In the genomic region with DNA sequence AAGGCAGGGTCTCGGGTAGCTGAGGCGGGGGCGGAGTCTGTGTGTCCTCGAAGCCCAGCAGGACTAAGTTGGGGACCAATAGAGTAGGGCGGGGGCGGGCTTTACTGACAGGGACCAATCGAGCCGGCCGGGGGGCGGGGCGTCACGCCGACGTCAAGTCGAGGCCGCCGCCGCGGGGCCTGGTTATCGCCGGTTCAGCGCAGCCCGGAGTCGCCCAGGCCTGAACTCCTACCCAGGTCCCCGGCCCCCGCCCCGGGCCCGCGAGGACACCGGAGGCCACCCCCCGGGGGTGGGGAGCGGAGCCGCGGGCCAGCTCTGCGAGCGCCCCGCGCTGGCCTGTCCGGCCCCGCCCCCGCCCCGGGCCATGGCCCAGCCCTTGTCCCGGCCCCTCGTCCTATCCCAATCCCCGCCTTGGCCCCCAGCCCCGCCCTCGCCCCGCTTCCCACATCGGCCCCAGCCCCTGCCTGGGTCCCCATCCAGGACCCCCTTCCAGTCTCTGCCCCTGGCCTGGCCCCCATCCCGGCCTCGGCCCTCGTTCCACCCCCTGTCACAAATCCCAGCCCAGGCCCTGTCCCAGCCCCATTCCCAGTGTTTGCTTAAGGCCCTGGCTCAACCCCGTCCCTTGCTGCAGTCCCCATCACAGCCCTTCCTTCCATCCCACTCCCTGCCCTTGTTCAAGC, we compare ENCODE assay signal across 1 cellular context.
A peak's percentile ranks its signal among the peaks of the same experiment; 100 is the strongest.
TF ChIP-seq lines count a peak whose summit lies in the region.

A gene with protein sequence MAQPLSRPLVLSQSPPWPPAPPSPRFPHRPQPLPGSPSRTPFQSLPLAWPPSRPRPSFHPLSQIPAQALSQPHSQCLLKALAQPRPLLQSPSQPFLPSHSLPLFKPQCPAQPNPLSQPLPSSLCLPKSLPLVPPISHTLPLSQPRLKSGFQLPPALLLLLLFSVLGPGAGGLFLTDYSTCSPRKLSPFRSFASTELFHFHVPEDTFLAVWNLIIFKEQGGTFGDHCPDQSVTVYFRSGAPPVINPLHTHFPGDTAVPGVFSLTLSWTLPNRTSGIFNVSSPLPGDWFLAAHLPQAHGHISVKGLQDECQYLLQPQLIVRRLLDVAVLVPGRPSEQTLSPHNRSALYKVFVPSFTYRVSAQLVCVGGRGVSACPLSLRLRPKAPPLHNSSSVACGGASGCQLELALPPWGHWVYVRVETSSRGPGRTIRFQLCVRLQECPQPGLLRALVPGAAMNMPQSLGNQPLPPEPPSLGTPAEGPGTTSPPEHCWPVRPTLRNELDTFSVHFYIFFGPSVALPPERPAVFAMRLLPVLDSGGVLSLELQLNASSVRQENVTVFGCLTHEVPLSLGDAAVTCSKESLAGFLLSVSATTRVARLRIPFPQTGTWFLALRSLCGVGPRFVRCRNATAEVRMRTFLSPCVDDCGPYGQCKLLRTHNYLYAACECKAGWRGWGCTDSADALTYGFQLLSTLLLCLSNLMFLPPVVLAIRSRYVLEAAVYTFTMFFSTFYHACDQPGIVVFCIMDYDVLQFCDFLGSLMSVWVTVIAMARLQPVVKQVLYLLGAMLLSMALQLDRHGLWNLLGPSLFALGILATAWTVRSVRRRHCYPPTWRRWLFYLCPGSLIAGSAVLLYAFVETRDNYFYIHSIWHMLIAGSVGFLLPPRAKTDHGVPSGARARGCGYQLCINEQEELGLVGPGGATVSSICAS (plus strand): TSS at position 145 of the 680 bp plus-strand sequence. CDS start 220 bp downstream, at position 365.

TF ChIP-seq in H1, 55 proteins besides CTCF, POLR2A, EP300 and RAD21:
- TF ChIP-seq, protein P1, sequence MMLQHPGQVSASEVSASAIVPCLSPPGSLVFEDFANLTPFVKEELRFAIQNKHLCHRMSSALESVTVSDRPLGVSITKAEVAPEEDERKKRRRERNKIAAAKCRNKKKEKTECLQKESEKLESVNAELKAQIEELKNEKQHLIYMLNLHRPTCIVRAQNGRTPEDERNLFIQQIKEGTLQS (IDR thresholded peaks at IDR 0.05; ENCODE audit: insufficient read depth, low read depth, low read length): no peak
- 0 out of 2 replicates have a peak, but pooled peaks have one; percentile 57 for TF ChIP-seq SP1 (IDR thresholded peaks at IDR 0.05; ENCODE audit: low read depth, low read length)
- TF ChIP-seq MAFK (IDR thresholded peaks at IDR 0.05; ENCODE audit: low read depth, low read length): no peak
- no peak for TF ChIP-seq HDAC6 (IDR thresholded peaks at IDR 0.05; ENCODE audit: low read depth, low read length)
- no peak for TF ChIP-seq RXRA (IDR thresholded peaks at IDR 0.05; ENCODE audit: insufficient read depth, low read depth, low read length)
- no peak for TF ChIP-seq NRF1 (IDR thresholded peaks at IDR 0.05; ENCODE audit: low read depth, low read length)
- TF ChIP-seq SP4 (IDR thresholded peaks at IDR 0.05; ENCODE audit: low read length): 0 out of 2 replicates have a peak, but pooled peaks have one; percentile 30
- TF ChIP-seq CBX8 (IDR thresholded peaks at IDR 0.05; ENCODE audit: borderline replicate concordance, low read depth, low read length): no peak
- no peak for TF ChIP-seq RBBP5 (IDR thresholded peaks at IDR 0.05; ENCODE audit: borderline replicate concordance, low read depth, low read length)
- TF ChIP-seq, protein P2, sequence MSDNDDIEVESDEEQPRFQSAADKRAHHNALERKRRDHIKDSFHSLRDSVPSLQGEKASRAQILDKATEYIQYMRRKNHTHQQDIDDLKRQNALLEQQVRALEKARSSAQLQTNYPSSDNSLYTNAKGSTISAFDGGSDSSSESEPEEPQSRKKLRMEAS (IDR thresholded peaks at IDR 0.05): no peak
- TF ChIP-seq CTBP2 (IDR thresholded peaks at IDR 0.05; ENCODE audit: borderline replicate concordance, insufficient read depth, insufficient read length, low read length): no peak
- no peak for TF ChIP-seq CHD1 (IDR thresholded peaks at IDR 0.05; ENCODE audit: low read depth, low read length)
- no peak for TF ChIP-seq TCF12 (IDR thresholded peaks at IDR 0.05; ENCODE audit: low read depth, low read length)
- TF ChIP-seq TAF1 (IDR thresholded peaks at IDR 0.05; ENCODE audit: low read depth, low read length): no peak; the same call in 1 of the 2 replicates
- no peak for TF ChIP-seq SAP30 (IDR thresholded peaks at IDR 0.05; ENCODE audit: insufficient read depth, insufficient replicate concordance, low read length)
- no peak for TF ChIP-seq SRF (IDR thresholded peaks at IDR 0.05; ENCODE audit: low read depth, low read length)
- TF ChIP-seq KDM1A (IDR thresholded peaks at IDR 0.05; ENCODE audit: borderline replicate concordance, low read length): no peak
- no peak for TF ChIP-seq KDM5A (IDR thresholded peaks at IDR 0.05; ENCODE audit: low read length)
- peak; percentile 83 for TF ChIP-seq CREB1 (IDR thresholded peaks at IDR 0.05)
- TF ChIP-seq RNF2 (IDR thresholded peaks at IDR 0.05; ENCODE audit: borderline replicate concordance, low read depth, low read length, missing control alignments, poor library complexity, severe bottlenecking): no peak
- TF ChIP-seq KDM4A (IDR thresholded peaks at IDR 0.05; ENCODE audit: low read depth, low read length, severe bottlenecking): peak; percentile 79
- TF ChIP-seq POU5F1 (IDR thresholded peaks at IDR 0.05; ENCODE audit: low read depth, low read length): no peak
- no peak for TF ChIP-seq SIX5 (IDR thresholded peaks at IDR 0.05; ENCODE audit: low read depth, low read length)
- TF ChIP-seq GABPA (IDR thresholded peaks at IDR 0.05; ENCODE audit: borderline replicate concordance, insufficient read depth, low read length): no peak
